Comparison of ENCODE assay signal across 8 cellular contexts in the genomic region with DNA sequence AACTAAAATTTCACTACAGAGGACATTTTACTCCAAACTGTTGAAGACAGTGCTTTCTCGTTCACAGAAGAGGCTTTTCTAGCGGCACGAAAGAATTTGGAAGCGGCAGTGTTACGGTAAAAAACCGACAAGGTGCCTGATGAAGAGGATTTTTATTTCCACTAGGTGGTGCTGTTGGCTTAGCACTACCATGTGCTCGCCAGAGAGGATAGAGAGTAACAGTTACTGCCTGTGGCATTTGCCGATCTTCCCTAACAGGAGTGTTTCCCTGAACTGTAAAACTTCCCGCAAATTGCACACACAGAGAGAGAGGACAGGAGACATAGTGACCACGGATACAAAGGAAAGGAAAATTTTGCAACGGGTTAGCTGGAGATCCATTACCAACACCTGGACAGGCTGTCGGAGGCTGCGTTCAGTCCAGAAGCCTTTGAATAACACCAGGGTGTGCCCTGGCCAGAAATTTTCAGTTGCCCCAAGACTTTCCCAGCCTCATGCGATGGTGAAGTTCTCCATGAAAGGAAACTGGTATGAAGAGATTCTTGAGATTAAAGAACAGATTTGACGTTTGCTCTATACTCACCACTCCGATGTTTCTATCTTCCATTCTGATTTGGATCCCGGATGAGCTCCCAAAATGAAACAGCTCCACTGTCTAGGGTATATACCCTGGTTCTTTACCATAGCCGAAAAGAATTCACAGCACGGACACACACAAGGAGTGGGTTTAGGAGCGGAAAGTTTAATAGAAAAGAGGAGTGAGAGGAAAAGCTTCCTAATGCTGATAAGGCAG. TPM values are rescaled to one million over a fixed set of nuclear protein-coding genes. Genes with fewer than 3 reads are reported as not detected.
DNase-seq lines count a peak whose midpoint lies in the region; ATAC-seq and TF ChIP-seq lines count a peak whose summit lies in the region.

No MANE protein-coding gene starts in this region.

- in situ Hi-C loops in HAP-1 (cut with MboI; ENCODE audit: low sequenced_read_pairs), result loop anchor here (5.0 kb wide), 1 partner anchor 123 kb away; no protein-coding TSS in a partner anchor

- ATAC-seq in HG02852 (IDR thresholded peaks at IDR 0.05; ENCODE audit: unreplicated experiment), result no peak

- peaks cover 5% of the 10 kb centered on the region for H3K4me1 ChIP-seq in HAP-1

- H3K36me3 Mint-ChIP-seq in nephron progenitor cell (ENCODE audit: low read depth), result peaks cover 5% of the 10 kb centered on the region

- H3K36me3 ChIP-seq in HAP-1 (replicated peaks), result no peaks in the 10 kb centered on the region

- no peak overlapping the region for H3K4me3 ChIP-seq in HAP-1

- no peak overlapping the region for H3K27ac Mint-ChIP-seq in nephron progenitor cell

- peaks cover 51% of the 10 kb centered on the region for H3K27me3 Mint-ChIP-seq in nephron progenitor cell (ENCODE audit: low read depth, poor library complexity)

- H3K4me3 Mint-ChIP-seq in nephron progenitor cell, result no peak overlapping the region

- H3K4me1 Mint-ChIP-seq in nephron progenitor cell, result peaks cover 11% of the 10 kb centered on the region

- H3K9me3 ChIP-seq in HAP-1, result peaks cover 4% of the 10 kb centered on the region; the same call in 1 of the 2 replicates

- TF ChIP-seq CTCF in nephron progenitor cell (IDR thresholded peaks at IDR 0.05), result peak; percentile 68

- peaks cover 22% of the 10 kb centered on the region for H3K27me3 ChIP-seq in HAP-1 (ENCODE audit: low read depth)

- DNase-seq in COLO829 (ENCODE audit: low spot score) (peak; percentile 71), HAP-1 (ENCODE audit: low spot score in 2 of 2) (peak; percentile 75 to 79), NCI-H69 (lab: John Stamatoyannopoulos, UW) (peak; percentile 75), cerebellum (ENCODE audit: low spot score) (peak; percentile 44), nephron progenitor cell (peak; percentile 41), HPDE6-E6E7 (ENCODE audit: extremely low spot score) (no peak), ureter (ENCODE audit: low spot score) (no peak)

- H3K9me3 Mint-ChIP-seq in nephron progenitor cell, result peaks cover 16% of the 10 kb centered on the region

RNA-seq across cellular contexts. Expression of gene HLA-DPB1, which starts 48.1 kb away (rescaled TPM):
- 1.8 TPM for total RNA-seq in cerebellum
- total RNA-seq in ureter, result 82.5 TPM

RNA-seq across cellular contexts. Expression of gene HLA-DPA1, which starts 50.5 kb away (rescaled TPM):
- total RNA-seq in cerebellum (1.9 TPM), ureter (145 TPM)

Comparison
In these comparisons a context has a peak if more than half of its experiments do, and no peak if none do; other contexts are left out.
1. DNase-seq: peak in COLO829 (single experiment), HAP-1 (2 of 2), NCI-H69 (single experiment), cerebellum (single experiment) and nephron progenitor cell (single experiment); none in HPDE6-E6E7 (single experiment) and ureter (single experiment).
2. RNA of gene HLA-DPB1, which starts 48.1 kb away (total RNA-seq): 82.5 TPM in ureter (single experiment); 1.8 TPM in cerebellum (single experiment); every median in the first group is over 10 times any median in the second.
3. RNA of gene HLA-DPA1, which starts 50.5 kb away (total RNA-seq): 145 TPM in ureter (single experiment); 1.9 TPM in cerebellum (single experiment); every median in the first group is over 10 times any median in the second.